In genomic region chr15:77901921-77902750, GRCh38 we compare ENCODE assay signal across 15 cellular contexts.
DNase-seq lines count a peak whose midpoint lies in the region; ATAC-seq, FAIRE-seq and TF ChIP-seq lines count a peak whose summit lies in the region.
"Had no signal": no experiment of that assay in that cellular context is flagged by ENCODE, and none has a peak within 500 bp of the region (broad histone marks: within the 10 kb centered on the region; RNA-seq: fewer than 3 reads in every experiment).

No MANE protein-coding gene starts in this region.

- H3K27ac ChIP-seq in K562 (ENCODE audit: extremely low read depth, low read depth, low read length), result no peak overlapping the region
- H3K27ac ChIP-seq: GM23248, stomach had no signal

- H3K4me1 Mint-ChIP-seq in mesothelial cell of epicardium, result no peaks in the 10 kb centered on the region
- H3K4me1 Mint-ChIP-seq: activated naive CD4-positive, alpha-beta T cell treated with anti-CD3 and anti-CD28 coated beads, Interleukin-2, amount 10 ng/mL, durations not matched to agents 7 days and 5 days had no signal

- peaks cover 3% of the 10 kb centered on the region for H3K27me3 Mint-ChIP-seq in mesothelial cell of epicardium (ENCODE audit: low read depth)
- H3K27me3 Mint-ChIP-seq: activated CD8-positive, alpha-beta T cell treated with anti-CD3 and anti-CD28 coated beads for 36 hours had no signal

- intact Hi-C loops in K562 (cut with micrococcal nuclease), result no loop called here

- no peak for FAIRE-seq in K562 (lab: Jason Lieb, UNC)
- FAIRE-seq: A204.1 had no signal

- no peak overlapping the region for H3K4me3 ChIP-seq in K562
- H3K4me3 ChIP-seq: GM23248, stomach had no signal

- no peaks in the 10 kb centered on the region for H3K79me2 ChIP-seq in K562 (ENCODE audit: control insufficient read depth, insufficient read depth, low read length)

- no peak overlapping the region for H2AFZ ChIP-seq in K562 (ENCODE audit: low read depth, low read length)
- H2AFZ ChIP-seq: GM23248 had no signal

- H3K9me3 Mint-ChIP-seq in mesothelial cell of epicardium, result no peaks in the 10 kb centered on the region
- H3K9me3 Mint-ChIP-seq: activated CD8-positive, alpha-beta T cell treated with anti-CD3 and anti-CD28 coated beads for 36 hours; activated naive CD4-positive, alpha-beta T cell treated with anti-CD3 and anti-CD28 coated beads, Interleukin-2, amount 10 ng/mL, durations not matched to agents 7 days and 5 days; dendritic cell treated with granulocyte-macrophage colony-stimulating factor and Interleukin-4, amounts not matched to agents 40 ng/mL and 50 ng/mL, for 4 days had no signal

- TF ChIP-seq RAD21 in K562 (CRISPR knock-in tag; conservative IDR thresholded peaks at IDR 0.05 in 1 of 2, IDR thresholded peaks at IDR 0.05 in 1 of 2), result no peak

- peaks cover 2 to 14% of the 10 kb centered on the region in 2 experiments; a peak in 3 of 5 replicates for H3K4me1 ChIP-seq in K562 (replicated peaks in 1 of 2; ENCODE audit: control insufficient read depth in 2 of 2, insufficient read depth in 2 of 2, low read length in 2 of 2)
- H3K4me1 ChIP-seq: stomach had no signal

- no peak for TF ChIP-seq POLR2A in K562 (conservative IDR thresholded peaks at IDR 0.05)

- ATAC-seq in K562, result peak; percentile 35; the same call in 1 of the 3 replicates

- WGBS in K562 (ENCODE audit: insufficient coverage, low coverage, missing lambda C conversion rate), result 16% methylated on average over 13 of the region's 13 CpGs

- H4K20me1 ChIP-seq in K562 (replicated peaks; ENCODE audit: control insufficient read depth, insufficient read depth, low read length), result peaks cover 6% of the 10 kb centered on the region; the same call in 1 of the 2 replicates

- no peak overlapping the region for H3K27ac Mint-ChIP-seq in mesothelial cell of epicardium
- H3K27ac Mint-ChIP-seq: activated CD8-positive, alpha-beta T cell treated with anti-CD3 and anti-CD28 coated beads for 36 hours; activated naive CD4-positive, alpha-beta T cell treated with anti-CD3 and anti-CD28 coated beads, Interleukin-2, amount 10 ng/mL, durations not matched to agents 7 days and 5 days; dendritic cell treated with granulocyte-macrophage colony-stimulating factor and Interleukin-4, amounts not matched to agents 40 ng/mL and 50 ng/mL, for 4 days had no signal

- no peak overlapping the region for H3K4me3 Mint-ChIP-seq in mesothelial cell of epicardium
- H3K4me3 Mint-ChIP-seq: activated CD8-positive, alpha-beta T cell treated with anti-CD3 and anti-CD28 coated beads for 36 hours; activated naive CD4-positive, alpha-beta T cell treated with anti-CD3 and anti-CD28 coated beads, Interleukin-2, amount 10 ng/mL, durations not matched to agents 7 days and 5 days; dendritic cell treated with granulocyte-macrophage colony-stimulating factor and Interleukin-4, amounts not matched to agents 40 ng/mL and 50 ng/mL, for 4 days had no signal

- H3K36me3 Mint-ChIP-seq in mesothelial cell of epicardium, result no peaks in the 10 kb centered on the region
- H3K36me3 Mint-ChIP-seq: activated naive CD4-positive, alpha-beta T cell treated with anti-CD3 and anti-CD28 coated beads, Interleukin-2, amount 10 ng/mL, durations not matched to agents 7 days and 5 days had no signal

- CTCF ChIA-PET in HEK293T (lab: Yijun Ruan, JAX) (interaction anchor here (0.6 to 1.6 kb wide), 2 partner anchors 8 to 248 kb away, joined by 4 to 6 read pairs; no protein-coding TSS in a partner anchor), K562 (lab: Yijun Ruan, JAX; ENCODE audit: low intra/inter-chr PET ratio) (interaction anchor here (1.0 kb wide), 1 partner anchor 341 kb away, joined by 3 read pairs; no protein-coding TSS in a partner anchor)

- no peaks in the 10 kb centered on the region for H3K9me3 ChIP-seq in K562 (replicated peaks; ENCODE audit: control insufficient read depth, insufficient read depth, low read depth, low read length)
- H3K9me3 ChIP-seq: stomach had no signal

- peaks cover 3% of the 10 kb centered on the region for H3K9me1 ChIP-seq in K562 (ENCODE audit: control insufficient read depth, insufficient read depth, low read length)

- POLR2A ChIA-PET in HEK293T (lab: Yijun Ruan, JAX) (no interaction called here), K562 (lab: Yijun Ruan, JAX) (no interaction called here)

- H3K27me3 ChIP-seq in K562 (ENCODE audit: control insufficient read depth in 2 of 2, insufficient read depth in 2 of 2, low read length in 2 of 2), result peaks cover 4 to 24% of the 10 kb centered on the region in 2 experiments; a peak in 4 of 5 replicates

- no peak overlapping the region for H3K4me2 ChIP-seq in K562 (ENCODE audit: insufficient read depth, low read length)

- in situ Hi-C loops in K562 (cut with MboI), result no loop called here

- no peak for TF ChIP-seq EP300 in K562 (IDR thresholded peaks at IDR 0.05; ENCODE audit: low read length)

- no TSS peak for BruUV-seq in K562 (replicated peaks; lab: Mats Ljungman, UMichigan)

- TF ChIP-seq CTCF in K562 (IDR thresholded peaks at IDR 0.05 in 2 of 3, conservative IDR thresholded peaks at IDR 0.05 in 1 of 3; ENCODE audit: insufficient read depth in 2 of 3, low read depth in 1 of 3, low read length in 3 of 3) (peak in 2 of 3 experiments; percentile 46 to 51; a peak in 2 of 6 replicates), mesothelial cell of epicardium (IDR thresholded peaks at IDR 0.05; ENCODE audit: unreplicated experiment) (peak; percentile 44)

- DNase-seq in DMS53 (lab: John Stamatoyannopoulos, UW), result peak; percentile 40
- no peak for DNase-seq in DMS53 treated with DMSO at 0.1 percent for 48 hours (lab: John Stamatoyannopoulos, UW; ENCODE audit: unreplicated experiment)
- DNase-seq in HEK293T (ENCODE audit: extremely low spot score), result peak; percentile 32
- peak; percentile 22 to 27 (median 23) for DNase-seq in K562 (ENCODE audit: extremely low read depth in 1 of 4, low spot score in 3 of 4)
- no peak for DNase-seq in mesothelial cell of epicardium (ENCODE audit: low spot score in 2 of 2, unreplicated experiment in 2 of 2)
- no peak for DNase-seq in HT-29 (ENCODE audit: low spot score)
- DNase-seq in effector CD8-positive, alpha-beta T cell (lab: John Stamatoyannopoulos, UW), result no peak
- DNase-seq in NCI-H526 treated with DMSO at 0.1 percent for 48 hours (lab: John Stamatoyannopoulos, UW), result no peak
- DNase-seq: stomach, SW 1271 had no signal

- no peak overlapping the region for H3K9ac ChIP-seq in K562 (ENCODE audit: insufficient read depth in 1 of 2, low read depth in 2 of 2, low read length in 2 of 2)
- H3K9ac ChIP-seq: GM23248 had no signal

- H3K36me3 ChIP-seq in K562 (ENCODE audit: control insufficient read depth, insufficient read depth, low read length), result no peaks in the 10 kb centered on the region
- H3K36me3 ChIP-seq: stomach had no signal

TF ChIP-seq in HEK293T, 16 proteins besides CTCF, POLR2A, EP300 and RAD21:
- TF ChIP-seq L3MBTL2 (conservative IDR thresholded peaks at IDR 0.05), result no peak
- no peak for TF ChIP-seq LEF1 (IDR thresholded peaks at IDR 0.05; ENCODE audit: borderline replicate concordance)
- TF ChIP-seq ARNT (IDR thresholded peaks at IDR 0.05), result no peak
- TF ChIP-seq ZNF384 (IDR thresholded peaks at IDR 0.05), result no peak
- no peak for TF ChIP-seq HDGF (IDR thresholded peaks at IDR 0.05; ENCODE audit: borderline replicate concordance)
- TF ChIP-seq PKNOX1 (IDR thresholded peaks at IDR 0.05), result no peak
- no peak for TF ChIP-seq NFRKB (IDR thresholded peaks at IDR 0.05)

TF ChIP-seq in K562, 482 proteins besides CTCF, POLR2A, EP300 and RAD21:
- no peak for TF ChIP-seq L3MBTL2 (IDR thresholded peaks at IDR 0.05)
- TF ChIP-seq CEBPB (tag; IDR thresholded peaks at IDR 0.05), result no peak
- TF ChIP-seq MYC (IDR thresholded peaks at IDR 0.05; ENCODE audit: low read depth, low read length), result no peak
- TF ChIP-seq MYC (CRISPR knock-in tag; IDR thresholded peaks at IDR 0.05; ENCODE audit: borderline replicate concordance, low read depth), result no peak
- TF ChIP-seq ZNF133 (CRISPR knock-in tag; IDR thresholded peaks at IDR 0.05), result no peak
- peak; percentile 84 for TF ChIP-seq TFAP4 (CRISPR knock-in tag; IDR thresholded peaks at IDR 0.05; ENCODE audit: borderline replicate concordance)
- TF ChIP-seq NFIC (IDR thresholded peaks at IDR 0.05), result no peak
- TF ChIP-seq ZNF778 (CRISPR knock-in tag; IDR thresholded peaks at IDR 0.05), result no peak
- TF ChIP-seq LARP7 (IDR thresholded peaks at IDR 0.05), result no peak
- no peak for TF ChIP-seq RBM25 (IDR thresholded peaks at IDR 0.05; ENCODE audit: low read depth, low read length, severe bottlenecking)

Comparison
In these comparisons a context has a peak if more than half of its experiments do, and no peak if none do; other contexts are left out.
1. DNase-seq: peak in DMS53 (single experiment), HEK293T (single experiment) and K562 (4 of 4); none in DMS53 treated with DMSO at 0.1 percent for 48 hours (single experiment), mesothelial cell of epicardium (0 of 2), HT-29 (single experiment), effector CD8-positive, alpha-beta T cell (single experiment) and NCI-H526 treated with DMSO at 0.1 percent for 48 hours (single experiment).